In the genomic region with DNA sequence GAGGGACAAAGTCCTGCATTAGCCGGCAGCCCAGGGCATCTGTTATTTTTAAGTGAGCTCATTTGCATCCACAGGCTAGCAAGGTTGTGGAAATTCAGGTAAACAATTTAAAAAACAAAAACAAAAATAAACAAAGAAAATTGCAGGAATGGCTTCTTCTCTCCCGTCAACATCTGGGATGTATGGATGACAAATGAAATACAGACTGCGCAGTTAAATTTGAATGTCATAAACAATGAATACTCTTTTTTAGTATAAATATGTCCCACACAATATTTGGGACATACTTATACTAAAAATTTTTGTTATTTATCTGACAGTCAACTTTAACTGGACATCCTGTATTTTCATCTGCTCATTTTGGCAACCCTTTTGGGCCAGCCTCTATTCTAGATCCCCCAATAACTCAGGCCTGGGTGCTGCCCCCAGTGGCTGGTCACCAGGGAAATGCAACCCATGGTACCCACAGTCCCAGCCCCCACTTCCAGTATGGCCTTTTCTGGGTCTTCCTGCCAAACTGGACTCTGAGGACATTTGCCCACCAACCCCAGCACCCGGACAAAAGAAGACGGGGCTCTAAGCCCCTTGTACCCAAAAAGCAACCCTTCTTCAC, we compare ENCODE assay signal across 1 cellular context.
A peak's percentile ranks its signal among the peaks of the same experiment; 100 is the strongest.
TF ChIP-seq lines count a peak whose summit lies in the region.

No MANE protein-coding gene starts in this region.

TF ChIP-seq in HepG2, 621 proteins besides CTCF, POLR2A, EP300 and RAD21:
- TF ChIP-seq, protein P1, sequence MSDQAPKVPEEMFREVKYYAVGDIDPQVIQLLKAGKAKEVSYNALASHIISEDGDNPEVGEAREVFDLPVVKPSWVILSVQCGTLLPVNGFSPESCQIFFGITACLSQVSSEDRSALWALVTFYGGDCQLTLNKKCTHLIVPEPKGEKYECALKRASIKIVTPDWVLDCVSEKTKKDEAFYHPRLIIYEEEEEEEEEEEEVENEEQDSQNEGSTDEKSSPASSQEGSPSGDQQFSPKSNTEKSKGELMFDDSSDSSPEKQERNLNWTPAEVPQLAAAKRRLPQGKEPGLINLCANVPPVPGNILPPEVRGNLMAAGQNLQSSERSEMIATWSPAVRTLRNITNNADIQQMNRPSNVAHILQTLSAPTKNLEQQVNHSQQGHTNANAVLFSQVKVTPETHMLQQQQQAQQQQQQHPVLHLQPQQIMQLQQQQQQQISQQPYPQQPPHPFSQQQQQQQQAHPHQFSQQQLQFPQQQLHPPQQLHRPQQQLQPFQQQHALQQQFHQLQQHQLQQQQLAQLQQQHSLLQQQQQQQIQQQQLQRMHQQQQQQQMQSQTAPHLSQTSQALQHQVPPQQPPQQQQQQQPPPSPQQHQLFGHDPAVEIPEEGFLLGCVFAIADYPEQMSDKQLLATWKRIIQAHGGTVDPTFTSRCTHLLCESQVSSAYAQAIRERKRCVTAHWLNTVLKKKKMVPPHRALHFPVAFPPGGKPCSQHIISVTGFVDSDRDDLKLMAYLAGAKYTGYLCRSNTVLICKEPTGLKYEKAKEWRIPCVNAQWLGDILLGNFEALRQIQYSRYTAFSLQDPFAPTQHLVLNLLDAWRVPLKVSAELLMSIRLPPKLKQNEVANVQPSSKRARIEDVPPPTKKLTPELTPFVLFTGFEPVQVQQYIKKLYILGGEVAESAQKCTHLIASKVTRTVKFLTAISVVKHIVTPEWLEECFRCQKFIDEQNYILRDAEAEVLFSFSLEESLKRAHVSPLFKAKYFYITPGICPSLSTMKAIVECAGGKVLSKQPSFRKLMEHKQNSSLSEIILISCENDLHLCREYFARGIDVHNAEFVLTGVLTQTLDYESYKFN (CRISPR knock-in tag; conservative IDR thresholded peaks at IDR 0.05): 0 out of 2 replicates have a peak, but pooled peaks have one; percentile 6
- TF ChIP-seq POLR2AphosphoS5 (IDR thresholded peaks at IDR 0.05; ENCODE audit: low read depth, low read length) (no peak), ZNF614 (CRISPR knock-in tag; IDR thresholded peaks at IDR 0.05; ENCODE audit: borderline replicate concordance) (peak; percentile 8; the same call in 1 of the 2 replicates)
